ENCODE assay signal across 20 cellular contexts in the genomic region with DNA sequence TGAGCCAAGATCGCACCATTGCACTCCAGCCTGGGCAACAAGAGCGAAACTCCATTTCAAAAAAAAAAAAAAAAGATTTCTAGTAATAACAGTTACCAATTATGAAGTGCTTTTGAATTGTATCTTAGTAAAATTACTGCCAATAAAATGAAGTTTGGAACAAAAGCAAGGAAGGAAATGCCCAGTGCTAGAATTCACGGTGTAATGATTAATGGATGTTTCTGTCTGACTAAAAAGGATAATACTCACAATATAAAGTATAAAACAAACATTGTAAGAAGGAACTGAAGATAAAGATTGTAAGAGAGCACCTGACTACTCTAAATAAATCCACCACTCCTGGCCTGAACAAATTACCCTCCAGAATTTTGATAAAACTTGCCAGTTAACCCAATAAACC.
"Had no signal": no experiment of that assay in that cellular context is flagged by ENCODE, and none has a peak within 500 bp of the region (broad histone marks: within the 10 kb centered on the region; RNA-seq: fewer than 3 reads in every experiment).

No MANE protein-coding gene starts in this region.

- H3K27ac ChIP-seq: body of pancreas, coronary artery, psoas muscle, right lobe of liver, suprapubic skin, upper lobe of left lung had no signal

- H3K9me3 Mint-ChIP-seq: activated CD4-positive, alpha-beta T cell treated with anti-CD3 and anti-CD28 coated beads, Interleukin-2, amount 10 ng/mL, durations not matched to agents 24 days and 14 days; activated naive CD4-positive, alpha-beta T cell treated with anti-CD3 and anti-CD28 coated beads for 36 hours; activated T-helper 2 cell treated with anti-CD3 and anti-CD28 coated beads, Interferon-gamma antibody, Interleukin-2, Interleukin-4, amounts not matched to agents 10 μg/mL and 5 μg/mL and 100 μg/mL, durations not matched to agents 14 hours and 24 hours and 36 hours; stimulated activated naive CD8-positive, alpha-beta T cell treated with anti-CD3 and anti-CD28 coated beads, Interleukin-15, Interleukin-2, amounts not matched to agents 100 ng/mL and 50 ng/mL, for 24 hours; WTC11 had no signal

- H3K36me3 ChIP-seq: right lobe of liver, suprapubic skin, upper lobe of left lung had no signal

- H3K27ac Mint-ChIP-seq: activated CD4-positive, alpha-beta T cell treated with anti-CD3 and anti-CD28 coated beads, Interleukin-2, amount 10 ng/mL, durations not matched to agents 24 days and 14 days; activated naive CD4-positive, alpha-beta T cell treated with anti-CD3 and anti-CD28 coated beads for 36 hours; activated T-helper 2 cell treated with anti-CD3 and anti-CD28 coated beads, Interferon-gamma antibody, Interleukin-2, Interleukin-4, amounts not matched to agents 10 μg/mL and 5 μg/mL and 100 μg/mL, durations not matched to agents 14 hours and 24 hours and 36 hours; stimulated activated naive CD8-positive, alpha-beta T cell treated with anti-CD3 and anti-CD28 coated beads, Interleukin-15, Interleukin-2, amounts not matched to agents 100 ng/mL and 50 ng/mL, for 24 hours; WTC11 had no signal

- ATAC-seq: body of pancreas, left ventricle myocardium superior, psoas muscle, right lobe of liver, WTC11 had no signal

- H3K4me3 ChIP-seq: body of pancreas, coronary artery, psoas muscle, right lobe of liver, suprapubic skin, upper lobe of left lung had no signal

- H3K4me3 Mint-ChIP-seq: activated CD4-positive, alpha-beta T cell treated with anti-CD3 and anti-CD28 coated beads, Interleukin-2, amount 10 ng/mL, durations not matched to agents 24 days and 14 days; activated naive CD4-positive, alpha-beta T cell treated with anti-CD3 and anti-CD28 coated beads for 36 hours; stimulated activated naive CD8-positive, alpha-beta T cell treated with anti-CD3 and anti-CD28 coated beads, Interleukin-15, Interleukin-2, amounts not matched to agents 100 ng/mL and 50 ng/mL, for 24 hours; WTC11 had no signal

- H3K27me3 Mint-ChIP-seq: activated CD4-positive, alpha-beta T cell treated with anti-CD3 and anti-CD28 coated beads, Interleukin-2, amount 10 ng/mL, durations not matched to agents 24 days and 14 days; stimulated activated naive CD8-positive, alpha-beta T cell treated with anti-CD3 and anti-CD28 coated beads, Interleukin-15, Interleukin-2, amounts not matched to agents 100 ng/mL and 50 ng/mL, for 24 hours had no signal

- H3K27me3 ChIP-seq: body of pancreas, right lobe of liver, suprapubic skin, upper lobe of left lung had no signal

- H3K9me3 ChIP-seq: body of pancreas, psoas muscle, right lobe of liver, suprapubic skin, upper lobe of left lung had no signal

- DNase-seq: activated CD4-positive, alpha-beta T cell treated with anti-CD3 and anti-CD28 coated beads, Interleukin-2, amount 10 ng/mL, durations not matched to agents 24 days and 14 days; activated naive CD4-positive, alpha-beta T cell treated with anti-CD3 and anti-CD28 coated beads for 36 hours; amniotic stem cell; body of pancreas; central memory CD4-positive, alpha-beta T cell; effector CD8-positive, alpha-beta T cell; foreskin fibroblast; glutamatergic neuron; kidney glomerular epithelial cell; left ventricle myocardium superior; mesenchymal stem cell; psoas muscle; right lobe of liver; T-helper 2 cell; upper lobe of left lung had no signal
